Comparison of ENCODE assay signal across 8 cellular contexts in genomic region chr5:147558826-147559225, GRCh38. TPM values are rescaled to one million over a fixed set of nuclear protein-coding genes. Genes with fewer than 3 reads are reported as not detected.
DNase-seq lines count a peak whose midpoint lies in the region; ATAC-seq, FAIRE-seq and TF ChIP-seq lines count a peak whose summit lies in the region.

No MANE protein-coding gene starts in this region.

- H3K36me3 ChIP-seq in HEK293 (ENCODE audit: control insufficient read depth in 2 of 2, insufficient read depth in 1 of 2, low read length in 2 of 2): no peaks in the 10 kb centered on the region
- no peaks in the 10 kb centered on the region for H3K36me3 ChIP-seq in brain microvascular endothelial cell (replicated peaks)

- peaks cover 0 to 4% of the 10 kb centered on the region in 2 donors for H3K27me3 Mint-ChIP-seq in T-cell

- H3K27me3 ChIP-seq in brain microvascular endothelial cell (replicated peaks): no peaks in the 10 kb centered on the region

- in situ Hi-C loops in brain microvascular endothelial cell (cut with HindIII; ENCODE audit: low pct_ligation_motif_present, low sequenced_read_pairs): loop anchor here (25.0 kb wide), 1 partner anchor 97 kb away; no protein-coding TSS in a partner anchor

- POLR2A ChIA-PET in HEK293 (lab: Yijun Ruan, JAX): interaction anchor here (1.8 kb wide), 1 partner anchor 105 kb away, joined by 4 read pairs; no protein-coding TSS in a partner anchor
- POLR2A ChIA-PET in T-cell (lab: Charles Lee): no interaction called here

- H3K9me3 ChIP-seq in HEK293 (ENCODE audit: control insufficient read depth, insufficient read depth, low read depth, low read length): no peaks in the 10 kb centered on the region

- no peak overlapping the region for H3K27ac Mint-ChIP-seq in T-cell

- peak; percentile 61 for DNase-seq in DMS153 treated with DMSO at 0.1 percent for 48 hours (lab: John Stamatoyannopoulos, UW; ENCODE audit: unreplicated experiment)
- DNase-seq in NCI-H2196 treated with DMSO at 0.1 percent for 48 hours (lab: John Stamatoyannopoulos, UW; ENCODE audit: unreplicated experiment): peak; percentile 46
- DNase-seq in brain microvascular endothelial cell: peak; percentile 68
- peak; percentile 90 for DNase-seq in kidney glomerular epithelial cell (lab: John Stamatoyannopoulos, UW)
- DNase-seq in urothelium cell line (ENCODE audit: low spot score): peak; percentile 54
- no peak for DNase-seq in T-cell

- no peaks in the 10 kb centered on the region for H3K9me3 Mint-ChIP-seq in T-cell

- CTCF ChIA-PET in HEK293 (lab: Yijun Ruan, JAX) (interaction anchor here (0.6 to 4.3 kb wide), 24 partner anchors 8 to 450 kb away, joined by 3 to 51 read pairs (median 4); partner anchors contain the start of gene DPYSL3), T-cell (lab: Charles Lee) (no interaction called here)

- peak; percentile 46; the same call in 1 of the 2 replicates for TF ChIP-seq CTCF in HEK293 (tag by site-specific recombination; IDR thresholded peaks at IDR 0.05)
- TF ChIP-seq CTCF in brain microvascular endothelial cell (IDR thresholded peaks at IDR 0.05; ENCODE audit: low read depth, low read length, missing control alignments): peak; percentile 87

- H3K4me1 ChIP-seq in HEK293 (ENCODE audit: control insufficient read depth, insufficient read depth, low read length): no peaks in the 10 kb centered on the region

- no peak overlapping the region for H3K4me3 Mint-ChIP-seq in T-cell

- no peak for FAIRE-seq in urothelium cell line (lab: Jason Lieb, UNC)

- ATAC-seq in T-cell (replicated peaks in 1 of 4) (no peak), GM19324 (IDR thresholded peaks at IDR 0.05; ENCODE audit: low FRiP score, unreplicated experiment) (no peak)

- H3K4me3 ChIP-seq in HEK293 (ENCODE audit: low read depth, low read length) (no peak overlapping the region), brain microvascular endothelial cell (ENCODE audit: low read depth, low read length) (no peak overlapping the region)

- H3K4me1 Mint-ChIP-seq in T-cell: no peaks in the 10 kb centered on the region

- H3K36me3 Mint-ChIP-seq in T-cell: no peaks in the 10 kb centered on the region

- H3K27ac ChIP-seq in HEK293 (ENCODE audit: extremely low read depth, low read depth, low read length) (no peak overlapping the region), brain microvascular endothelial cell (no peak overlapping the region)

TF ChIP-seq in HEK293, 187 proteins besides CTCF, POLR2A, EP300 and RAD21:
- TF ChIP-seq ZNF654 (tag by site-specific recombination; IDR thresholded peaks at IDR 0.05; ENCODE audit: low read depth) (peak; percentile 67), ZNF501 (tag by site-specific recombination; IDR thresholded peaks at IDR 0.05) (no peak), ZNF335 (tag by site-specific recombination; conservative IDR thresholded peaks at IDR 0.05) (peak; percentile 76)

RNA-seq across cellular contexts. Expression of gene DPYSL3, which starts 49.0 kb away (rescaled TPM):
- total RNA-seq in T-cell: under 1 TPM; 0.09 to 0.68 (median 0.54) TPM

Comparison
In these comparisons a context has a peak if more than half of its experiments do, and no peak if none do; other contexts are left out.
1. DNase-seq: peak in DMS153 treated with DMSO at 0.1 percent for 48 hours (single experiment), NCI-H2196 treated with DMSO at 0.1 percent for 48 hours (single experiment), brain microvascular endothelial cell (single experiment), kidney glomerular epithelial cell (single experiment) and urothelium cell line (single experiment); none in T-cell (0 of 34).